ENCODE assay signal across 17 cellular contexts in the genomic region with DNA sequence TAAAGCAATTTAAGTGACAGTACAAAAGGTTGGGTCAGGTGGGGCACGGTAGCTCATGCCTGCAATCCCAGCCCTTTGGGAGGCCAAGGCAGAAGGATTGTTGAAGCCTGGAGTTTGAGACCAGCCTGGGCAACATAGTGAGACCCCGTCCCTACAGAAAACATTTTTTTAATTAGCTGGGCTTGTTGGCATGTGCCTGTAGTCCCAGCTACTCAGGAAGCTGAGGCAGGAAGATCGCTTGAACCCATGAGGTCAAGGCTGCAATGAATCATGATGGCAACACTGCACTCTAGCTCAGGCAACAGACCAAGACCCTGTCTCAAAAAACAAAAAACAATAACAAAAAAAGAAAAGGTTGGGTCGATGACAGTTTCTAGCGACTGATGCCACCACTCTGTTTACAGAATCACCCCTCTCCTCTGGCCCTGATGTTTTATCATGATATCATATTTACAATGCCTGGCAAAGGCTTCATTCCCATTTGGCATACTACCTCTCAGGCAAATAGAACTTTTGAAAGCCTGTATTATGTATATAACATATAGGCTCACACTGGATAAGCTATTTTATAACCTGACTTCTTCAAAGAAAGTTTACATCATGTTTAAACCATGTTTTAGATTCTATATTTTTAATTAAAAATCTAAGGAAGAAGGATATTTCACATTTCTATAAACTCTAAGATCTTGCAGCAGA.
"Had no signal": no experiment of that assay in that cellular context is flagged by ENCODE, and none has a peak within 500 bp of the region (broad histone marks: within the 10 kb centered on the region; RNA-seq: fewer than 3 reads in every experiment).

No MANE protein-coding gene starts in this region.

- ATAC-seq: left lung; naive thymus-derived CD8-positive, alpha-beta T cell had no signal

- H3K4me3 ChIP-seq: ascending aorta, breast epithelium, left lung, transverse colon had no signal

- H3K4me1 ChIP-seq: ascending aorta, breast epithelium had no signal

- H3K36me3 ChIP-seq: ascending aorta, breast epithelium, left lung, transverse colon had no signal

- H3K27me3 ChIP-seq: ascending aorta, breast epithelium, left lung, transverse colon had no signal

- DNase-seq: activated CD4-positive, alpha-beta T cell treated with anti-CD3 and anti-CD28 coated beads, Interleukin-2, amount 10 ng/mL, durations not matched to agents 7 days and 5 days; activated CD4-positive, CD25-positive, alpha-beta regulatory T cell; activated CD8-positive, alpha-beta memory T cell treated with anti-CD3 and anti-CD28 coated beads for 24 hours; activated naive CD4-positive, alpha-beta T cell; activated naive CD8-positive, alpha-beta T cell treated with anti-CD3 and anti-CD28 coated beads, Interleukin-2, amount 10 ng/mL, durations not matched to agents 7 days and 5 days; activated T-cell treated with anti-CD3 and anti-CD28 coated beads for 4 hours; cerebellar nuclear complex; left lung; naive thymus-derived CD8-positive, alpha-beta T cell; retina; stimulated activated CD4-positive, alpha-beta T cell treated with anti-CD3 and anti-CD28 coated beads, Interleukin-4, amount 100 ng/mL, for 4 hours; stimulated activated CD8-positive, alpha-beta memory T cell treated with anti-CD3 and anti-CD28 coated beads, Interleukin-4, amount 100 ng/mL, for 48 hours; stimulated activated naive CD4-positive, alpha-beta T cell treated with Interleukin-2 at 50 U/mL for 16 hours; substantia nigra; transverse colon had no signal

- H3K27ac ChIP-seq: ascending aorta, breast epithelium, left lung had no signal

- H3K9me3 ChIP-seq: ascending aorta, breast epithelium, left lung, transverse colon had no signal
